In genomic region chr16:5442986-5443385, GRCh38 we compare ENCODE assay signal across 26 cellular contexts.
"Had no signal": no experiment of that assay in that cellular context is flagged by ENCODE, and none has a peak within 500 bp of the region (broad histone marks: within the 10 kb centered on the region; RNA-seq: fewer than 3 reads in every experiment).

No MANE protein-coding gene starts in this region.

- H3K4me3 ChIP-seq: stomach, suprapubic skin, testis, thoracic aorta, thyroid gland, tibial artery, tibial nerve, transverse colon, upper lobe of left lung, upper lobe of right lung, uterus, vagina had no signal

- H3K27ac ChIP-seq: stomach, suprapubic skin, testis, thoracic aorta, thyroid gland, tibial artery, tibial nerve, transverse colon, upper lobe of left lung, upper lobe of right lung, uterus, vagina had no signal

- H3K9me3 ChIP-seq: suprapubic skin, testis, thoracic aorta, thyroid gland, tibial artery, transverse colon, upper lobe of left lung, upper lobe of right lung, uterus, vagina had no signal

- ATAC-seq: stimulated activated effector memory CD8-positive, alpha-beta T cell treated with anti-CD3 and anti-CD28 coated beads, Interleukin-12 subunit alpha, Interleukin-12 subunit beta, amount 100 ng/mL, for 72 hours; stimulated activated memory B cell treated with anti-CD40 and anti-IgM and Interleukin-4, amounts not matched to agents 10 μg/mL and 1 μg/mL and 100 μg/mL, for 72 hours; stimulated activated naive B cell treated with anti-CD40 and anti-IgM and Interleukin-4, amounts not matched to agents 10 μg/mL and 1 μg/mL and 100 μg/mL, for 72 hours; stimulated activated naive CD8-positive, alpha-beta T cell treated with anti-CD3 and anti-CD28 coated beads, Interleukin-15, amount 100 ng/mL, for 72 hours; stimulated activated naive CD8-positive, alpha-beta T cell treated with anti-CD3 and anti-CD28 coated beads, Interleukin-15, Interleukin-2, amounts not matched to agents 100 U/mL and 50 U/mL, for 24 hours; upper lobe of right lung had no signal

- H3K4me1 ChIP-seq: stomach, suprapubic skin, testis, thyroid gland, tibial artery, tibial nerve, transverse colon, upper lobe of left lung, upper lobe of right lung, uterus, vagina had no signal

- H3K36me3 ChIP-seq: stomach, suprapubic skin, thoracic aorta, thyroid gland, tibial artery, tibial nerve, transverse colon, upper lobe of left lung, upper lobe of right lung, uterus, vagina had no signal

- DNase-seq: stimulated activated CD4-positive, alpha-beta T cell treated with anti-CD3 and anti-CD28 coated beads, Interleukin-2, amount 100 ng/mL, for 48 hours; stimulated activated CD4-positive, alpha-beta T cell treated with anti-CD3 and anti-CD28 coated beads, Interleukin-4, amount 100 ng/mL, for 1 hour; stimulated activated CD4-positive, alpha-beta T cell treated with anti-CD3 and anti-CD28 coated beads, Interleukin-4, amount 100 ng/mL, for 24 hours; stimulated activated CD4-positive, alpha-beta T cell treated with anti-CD3 and anti-CD28 coated beads, Interleukin-4, amount 100 ng/mL, for 4 hours; stimulated activated CD8-positive, alpha-beta memory T cell treated with anti-CD3 and anti-CD28 coated beads, Interleukin-4, amount 100 ng/mL, for 48 hours; stimulated activated naive B cell treated with anti-CD40 and anti-IgM and Interleukin-4, amounts not matched to agents 10 μg/mL and 1 μg/mL and 100 μg/mL, for 72 hours; stimulated activated naive CD4-positive, alpha-beta T cell; stimulated activated naive CD4-positive, alpha-beta T cell treated with Interleukin-2 at 50 U/mL for 16 hours; stimulated activated naive CD8-positive, alpha-beta T cell treated with anti-CD3 and anti-CD28 coated beads, Interleukin-15, amount 100 ng/mL, for 72 hours; stimulated activated naive CD8-positive, alpha-beta T cell treated with anti-CD3 and anti-CD28 coated beads, Interleukin-15, Interleukin-2, amounts not matched to agents 100 U/mL and 50 U/mL, for 24 hours; stomach; substantia nigra; testis; thyroid gland; tibial artery; transverse colon; trophoblast cell; upper lobe of left lung; upper lobe of right lung; uterus had no signal
